34 cellular contexts compared by ENCODE assay signal in genomic region chr11:15378941-15379340, GRCh38.
"Had no signal": no experiment of that assay in that cellular context is flagged by ENCODE, and none has a peak within 500 bp of the region (broad histone marks: within the 10 kb centered on the region; RNA-seq: fewer than 3 reads in every experiment).

No MANE protein-coding gene starts in this region.

- H3K4me3 ChIP-seq: body of pancreas, breast epithelium had no signal

- H3K27ac ChIP-seq: body of pancreas, brain microvascular endothelial cell, breast epithelium, VCaP had no signal

- H3K4me3 Mint-ChIP-seq: activated B cell treated with CpG ODN at 0.5 μM for 24 hours; activated CD4-positive, alpha-beta memory T cell treated with anti-CD3 and anti-CD28 coated beads for 36 hours; activated CD4-positive, alpha-beta T cell treated with anti-CD3 and anti-CD28 coated beads, Interleukin-2, amount 10 ng/mL, durations not matched to agents 24 days and 14 days; activated CD8-positive, alpha-beta memory T cell treated with anti-CD3 and anti-CD28 coated beads, Interleukin-2, amount 10 ng/mL, durations not matched to agents 7 days and 5 days; activated CD8-positive, alpha-beta T cell treated with anti-CD3 and anti-CD28 coated beads, Interleukin-2, amount 10 ng/mL, durations not matched to agents 7 days and 5 days; activated naive CD4-positive, alpha-beta T cell treated with anti-CD3 and anti-CD28 coated beads for 36 hours; activated naive CD8-positive, alpha-beta T cell treated with anti-CD3 and anti-CD28 coated beads, Interleukin-2, amount 10 ng/mL, durations not matched to agents 7 days and 5 days; activated naive CD8-positive, alpha-beta T cell treated with anti-CD3 and anti-CD28 coated beads, Interleukin-2, amount 50 U/mL, for 24 hours; activated T-cell treated with anti-CD3 and anti-CD28 coated beads, Interleukin-2, amount 50 U/mL, for 24 hours; T-helper 1 cell treated with Interleukin-12 subunit alpha and Interleukin-12 subunit beta and Interleukin-4 antibody, amounts not matched to agents 30 μg/mL and 1 μg/mL, for 36 hours; T-helper 2 cell treated with Interferon-gamma antibody and Interleukin-4, amounts not matched to agents 5 μg/mL and 100 μg/mL, for 36 hours had no signal

- H3K4me1 Mint-ChIP-seq: activated B cell treated with CpG ODN at 0.5 μM for 24 hours; activated CD4-positive, alpha-beta T cell treated with anti-CD3 and anti-CD28 coated beads, Interleukin-2, amount 10 ng/mL, durations not matched to agents 24 days and 14 days; activated CD8-positive, alpha-beta memory T cell treated with anti-CD3 and anti-CD28 coated beads, Interleukin-2, amount 10 ng/mL, durations not matched to agents 7 days and 5 days; activated naive CD8-positive, alpha-beta T cell treated with anti-CD3 and anti-CD28 coated beads, Interleukin-2, amount 10 ng/mL, durations not matched to agents 7 days and 5 days; activated naive CD8-positive, alpha-beta T cell treated with anti-CD3 and anti-CD28 coated beads, Interleukin-2, amount 50 U/mL, for 24 hours had no signal

- H3K36me3 ChIP-seq: brain microvascular endothelial cell, breast epithelium had no signal

- H3K36me3 Mint-ChIP-seq: activated CD4-positive, alpha-beta memory T cell treated with anti-CD3 and anti-CD28 coated beads for 36 hours; activated CD8-positive, alpha-beta memory T cell treated with anti-CD3 and anti-CD28 coated beads, Interleukin-2, amount 10 ng/mL, durations not matched to agents 7 days and 5 days; activated naive CD4-positive, alpha-beta T cell treated with anti-CD3 and anti-CD28 coated beads, Interleukin-2, amount 50 U/mL, for 72 hours; activated naive CD8-positive, alpha-beta T cell treated with anti-CD3 and anti-CD28 coated beads, Interleukin-2, amount 10 ng/mL, durations not matched to agents 7 days and 5 days had no signal

- H3K27me3 Mint-ChIP-seq: activated B cell treated with CpG ODN at 0.5 μM for 24 hours; activated CD4-positive, alpha-beta memory T cell treated with anti-CD3 and anti-CD28 coated beads for 36 hours; activated CD4-positive, alpha-beta T cell treated with anti-CD3 and anti-CD28 coated beads, Interleukin-2, amount 10 ng/mL, durations not matched to agents 24 days and 14 days; activated CD8-positive, alpha-beta memory T cell treated with anti-CD3 and anti-CD28 coated beads, Interleukin-2, amount 10 ng/mL, durations not matched to agents 7 days and 5 days; activated naive CD8-positive, alpha-beta T cell treated with anti-CD3 and anti-CD28 coated beads, Interleukin-2, amount 50 U/mL, for 24 hours; activated T-cell treated with anti-CD3 and anti-CD28 coated beads, Interleukin-2, amount 50 U/mL, for 24 hours had no signal

- H3K9me3 Mint-ChIP-seq: activated B cell treated with CpG ODN at 0.5 μM for 24 hours; activated CD4-positive, alpha-beta memory T cell treated with anti-CD3 and anti-CD28 coated beads for 36 hours; activated CD4-positive, alpha-beta T cell treated with anti-CD3 and anti-CD28 coated beads, Interleukin-2, amount 10 ng/mL, durations not matched to agents 24 days and 14 days; activated naive CD4-positive, alpha-beta T cell treated with anti-CD3 and anti-CD28 coated beads for 36 hours; activated naive CD4-positive, alpha-beta T cell treated with anti-CD3 and anti-CD28 coated beads, Interleukin-2, amount 50 U/mL, for 72 hours; activated naive CD8-positive, alpha-beta T cell treated with anti-CD3 and anti-CD28 coated beads, Interleukin-2, amount 10 ng/mL, durations not matched to agents 7 days and 5 days; activated T-cell treated with anti-CD3 and anti-CD28 coated beads, Interleukin-2, amount 50 U/mL, for 24 hours; activated T-helper 2 cell treated with anti-CD3 and anti-CD28 coated beads, Interferon-gamma antibody, Interleukin-2, Interleukin-4, amounts not matched to agents 10 μg/mL and 5 μg/mL and 100 μg/mL, durations not matched to agents 14 hours and 24 hours and 36 hours; T-helper 1 cell treated with Interleukin-12 subunit alpha and Interleukin-12 subunit beta and Interleukin-4 antibody, amounts not matched to agents 30 μg/mL and 1 μg/mL, for 36 hours; T-helper 2 cell treated with Interferon-gamma antibody and Interleukin-4, amounts not matched to agents 5 μg/mL and 100 μg/mL, for 36 hours had no signal

- H3K4me1 ChIP-seq: breast epithelium had no signal

- H3K27me3 ChIP-seq: body of pancreas, brain microvascular endothelial cell, breast epithelium had no signal

- H3K27ac Mint-ChIP-seq: activated B cell treated with CpG ODN at 0.5 μM for 24 hours; activated CD4-positive, alpha-beta memory T cell treated with anti-CD3 and anti-CD28 coated beads for 36 hours; activated CD4-positive, alpha-beta T cell treated with anti-CD3 and anti-CD28 coated beads, Interleukin-2, amount 10 ng/mL, durations not matched to agents 24 days and 14 days; activated CD8-positive, alpha-beta memory T cell treated with anti-CD3 and anti-CD28 coated beads, Interleukin-2, amount 10 ng/mL, durations not matched to agents 7 days and 5 days; activated CD8-positive, alpha-beta T cell treated with anti-CD3 and anti-CD28 coated beads, Interleukin-2, amount 10 ng/mL, durations not matched to agents 7 days and 5 days; activated naive CD4-positive, alpha-beta T cell treated with anti-CD3 and anti-CD28 coated beads for 36 hours; activated naive CD4-positive, alpha-beta T cell treated with anti-CD3 and anti-CD28 coated beads, Interleukin-2, amount 50 U/mL, for 72 hours; activated naive CD8-positive, alpha-beta T cell treated with anti-CD3 and anti-CD28 coated beads, Interleukin-2, amount 10 ng/mL, durations not matched to agents 7 days and 5 days; activated naive CD8-positive, alpha-beta T cell treated with anti-CD3 and anti-CD28 coated beads, Interleukin-2, amount 50 U/mL, for 24 hours; activated T-cell treated with anti-CD3 and anti-CD28 coated beads, Interleukin-2, amount 50 U/mL, for 24 hours; activated T-helper 2 cell treated with anti-CD3 and anti-CD28 coated beads, Interferon-gamma antibody, Interleukin-2, Interleukin-4, amounts not matched to agents 10 μg/mL and 5 μg/mL and 100 μg/mL, durations not matched to agents 14 hours and 24 hours and 36 hours; T-helper 1 cell treated with Interleukin-12 subunit alpha and Interleukin-12 subunit beta and Interleukin-4 antibody, amounts not matched to agents 30 μg/mL and 1 μg/mL, for 36 hours; T-helper 2 cell treated with Interferon-gamma antibody and Interleukin-4, amounts not matched to agents 5 μg/mL and 100 μg/mL, for 36 hours had no signal

- DNase-seq: activated B cell treated with CpG ODN at 0.5 μM for 24 hours; activated CD4-positive, alpha-beta memory T cell treated with anti-CD3 and anti-CD28 coated beads for 36 hours; activated CD4-positive, alpha-beta T cell treated with anti-CD3 and anti-CD28 coated beads for 4 hours; activated CD4-positive, alpha-beta T cell treated with anti-CD3 and anti-CD28 coated beads, Interleukin-2, amount 10 ng/mL, durations not matched to agents 24 days and 14 days; activated CD4-positive, alpha-beta T cell treated with anti-CD3 and anti-CD28 coated beads, Interleukin-2, amount 50 U/mL, for 1 hour; activated CD4-positive, alpha-beta T cell treated with anti-CD3 and anti-CD28 coated beads, Interleukin-2, amount 50 U/mL, for 4 hours; activated CD4-positive, CD25-positive, alpha-beta regulatory T cell treated with anti-CD3 and anti-CD28 coated beads, Interleukin-2, amount 50 U/mL, for 72 hours; activated CD8-positive, alpha-beta memory T cell treated with anti-CD3 and anti-CD28 coated beads for 24 hours; activated CD8-positive, alpha-beta memory T cell treated with anti-CD3 and anti-CD28 coated beads, Interleukin-2, amount 10 ng/mL, durations not matched to agents 7 days and 5 days; activated CD8-positive, alpha-beta memory T cell treated with anti-CD3 and anti-CD28 coated beads, Interleukin-2, amount 50 U/mL, for 48 hours; activated CD8-positive, alpha-beta T cell treated with anti-CD3 and anti-CD28 coated beads, Interleukin-2, amount 10 ng/mL, durations not matched to agents 7 days and 5 days; activated effector memory CD4-positive, alpha-beta T cell treated with Interleukin-2 at 50 U/mL for 16 hours; activated gamma-delta T cell; activated naive CD4-positive, alpha-beta T cell treated with anti-CD3 and anti-CD28 coated beads for 36 hours; activated naive CD4-positive, alpha-beta T cell treated with anti-CD3 and anti-CD28 coated beads, Interleukin-2, amount 50 U/mL, for 16 hours; activated naive CD8-positive, alpha-beta T cell treated with anti-CD3 and anti-CD28 coated beads, Interleukin-2, amount 10 ng/mL, durations not matched to agents 7 days and 5 days; activated naive CD8-positive, alpha-beta T cell treated with anti-CD3 and anti-CD28 coated beads, Interleukin-2, amount 50 U/mL, for 24 hours; activated T-cell treated with anti-CD3 and anti-CD28 coated beads, Interleukin-2, amount 50 U/mL, for 24 hours; activated T-cell treated with anti-CD3 and anti-CD28 coated beads, Interleukin-2, amount 50 U/mL, for 48 hours; amygdala; anterior cingulate cortex; body of pancreas; brain microvascular endothelial cell; central memory CD4-positive, alpha-beta T cell; SW 1271; T-helper 1 cell; T-helper 2 cell; T-helper 9 cell had no signal

- ATAC-seq: activated CD8-positive, alpha-beta memory T cell treated with anti-CD3 and anti-CD28 coated beads, Interleukin-2, amount 10 ng/mL, durations not matched to agents 7 days and 5 days; activated CD8-positive, alpha-beta T cell treated with anti-CD3 and anti-CD28 coated beads, Interleukin-2, amount 10 ng/mL, durations not matched to agents 7 days and 5 days; activated naive CD4-positive, alpha-beta T cell treated with anti-CD3 and anti-CD28 coated beads, Interleukin-2, amount 50 U/mL, for 72 hours; activated naive CD8-positive, alpha-beta T cell treated with anti-CD3 and anti-CD28 coated beads, Interleukin-2, amount 50 U/mL, for 24 hours; body of pancreas had no signal
